ENCODE assay signal across 17 cellular contexts in genomic region chr3:21795152-21795837, GRCh38. TPM values are rescaled to one million over a fixed set of nuclear protein-coding genes. Genes with fewer than 3 reads are reported as not detected.
DNase-seq lines count a peak whose midpoint lies in the region; ATAC-seq and TF ChIP-seq lines count a peak whose summit lies in the region.
"Had no signal": no experiment of that assay in that cellular context is flagged by ENCODE, and none has a peak within 500 bp of the region (broad histone marks: within the 10 kb centered on the region; RNA-seq: fewer than 3 reads in every experiment).

No MANE protein-coding gene starts in this region.

- H3K9me3 Mint-ChIP-seq in neural progenitor cell, result peaks cover 9% of the 10 kb centered on the region
- H3K9me3 Mint-ChIP-seq in activated CD4-positive, alpha-beta T cell treated with anti-CD3 and anti-CD28 coated beads for 36 hours (ENCODE audit: low read depth), result peaks cover 9% of the 10 kb centered on the region

- POLR2A ChIA-PET in activated CD4-positive, alpha-beta T cell treated with anti-CD3 and anti-CD28 coated beads for 36 hours (lab: Charles Lee), result no interaction called here

- no peaks in the 10 kb centered on the region for H3F3A ChIP-seq in neural progenitor cell (ENCODE audit: low read depth)

- TF ChIP-seq CTCF in AG10803 (conservative IDR thresholded peaks at IDR 0.05; ENCODE audit: low read length) (no peak), lower lobe of right lung (IDR thresholded peaks at IDR 0.05) (no peak), neural progenitor cell (IDR thresholded peaks at IDR 0.05) (no peak)

- ATAC-seq in lower lobe of right lung (peak; percentile 59 to 61), HG03097 (IDR thresholded peaks at IDR 0.05; ENCODE audit: low FRiP score, unreplicated experiment) (no peak)
- no peak for ATAC-seq in activated CD4-positive, alpha-beta T cell treated with anti-CD3 and anti-CD28 coated beads for 36 hours
- ATAC-seq: PC-3; stimulated activated naive CD8-positive, alpha-beta T cell treated with anti-CD3 and anti-CD28 coated beads, Interleukin-15, Interleukin-2, amounts not matched to agents 100 U/mL and 50 U/mL, for 24 hours had no signal

- intact Hi-C loops in lower lobe of right lung (cut with DNase I), result no loop called here
- intact Hi-C loops in activated CD4-positive, alpha-beta T cell treated with anti-CD3 and anti-CD28 coated beads for 36 hours (cut with DNase I, micrococcal nuclease), result no loop called here

- no peak overlapping the region for H3K4me3 ChIP-seq in AG10803 (ENCODE audit: low read length)
- no peak overlapping the region for H3K4me3 ChIP-seq in lower lobe of right lung
- H3K4me3 ChIP-seq in neural progenitor cell, result no peak overlapping the region
- H3K4me3 ChIP-seq: uterus had no signal

- DNase-seq in AG10803 (ENCODE audit: low read depth) (peak; percentile 2), NCI-H2227 (lab: John Stamatoyannopoulos, UW; ENCODE audit: unreplicated experiment) (peak; percentile 68), cerebellar nuclear complex (lab: John Stamatoyannopoulos, UW) (peak; percentile 91 to 95), lower lobe of right lung (no peak), neural progenitor cell (ENCODE audit: low spot score) (no peak), HUDEP-2 (lab: John Stamatoyannopoulos, UW; ENCODE audit: unreplicated experiment in 76 of 76) (no peak)
- DNase-seq in activated CD4-positive, alpha-beta T cell treated with anti-CD3 and anti-CD28 coated beads for 36 hours, result no peak
- DNase-seq: COR-L47; cortex of kidney; IMR-90; NCI-H226; PC-3; stimulated activated naive CD8-positive, alpha-beta T cell treated with anti-CD3 and anti-CD28 coated beads, Interleukin-15, Interleukin-2, amounts not matched to agents 100 U/mL and 50 U/mL, for 24 hours; uterus had no signal

- no peaks in the 10 kb centered on the region for H3K4me1 Mint-ChIP-seq in neural progenitor cell
- no peaks in the 10 kb centered on the region for H3K4me1 Mint-ChIP-seq in activated CD4-positive, alpha-beta T cell treated with anti-CD3 and anti-CD28 coated beads for 36 hours

- no peak overlapping the region for H3K27ac Mint-ChIP-seq in neural progenitor cell
- no peak overlapping the region for H3K27ac Mint-ChIP-seq in activated CD4-positive, alpha-beta T cell treated with anti-CD3 and anti-CD28 coated beads for 36 hours
- H3K27ac Mint-ChIP-seq: activated T-helper 1 cell treated with anti-CD3 and anti-CD28 coated beads, Interleukin-12 subunit alpha, Interleukin-12 subunit beta, Interleukin-2, Interleukin-4 antibody, amounts not matched to agents 30 ng/mL and 10 ng/mL and 1 ng/mL, durations not matched to agents 14 hours and 24 hours and 36 hours had no signal

- no peaks in the 10 kb centered on the region for H3K36me3 Mint-ChIP-seq in neural progenitor cell
- H3K36me3 Mint-ChIP-seq in activated CD4-positive, alpha-beta T cell treated with anti-CD3 and anti-CD28 coated beads for 36 hours (ENCODE audit: low read depth), result no peaks in the 10 kb centered on the region

- H3K4me1 ChIP-seq in lower lobe of right lung, result peaks cover 16% of the 10 kb centered on the region
- no peaks in the 10 kb centered on the region for H3K4me1 ChIP-seq in neural progenitor cell
- H3K4me1 ChIP-seq: uterus had no signal

- H3K9ac ChIP-seq in neural progenitor cell, result no peak overlapping the region

- no peaks in the 10 kb centered on the region for H3K27me3 Mint-ChIP-seq in neural progenitor cell (ENCODE audit: insufficient read depth, low read depth)
- H3K27me3 Mint-ChIP-seq in activated CD4-positive, alpha-beta T cell treated with anti-CD3 and anti-CD28 coated beads for 36 hours, result no peaks in the 10 kb centered on the region

- H4K20me1 ChIP-seq in neural progenitor cell (ENCODE audit: low read depth), result no peaks in the 10 kb centered on the region

- H3K27ac ChIP-seq in lower lobe of right lung (no peak overlapping the region), neural progenitor cell (no peak overlapping the region)
- H3K27ac ChIP-seq: uterus, VCaP had no signal

- H3K4me3 Mint-ChIP-seq in neural progenitor cell, result no peak overlapping the region
- no peak overlapping the region for H3K4me3 Mint-ChIP-seq in activated CD4-positive, alpha-beta T cell treated with anti-CD3 and anti-CD28 coated beads for 36 hours
- H3K4me3 Mint-ChIP-seq: activated T-helper 1 cell treated with anti-CD3 and anti-CD28 coated beads, Interleukin-12 subunit alpha, Interleukin-12 subunit beta, Interleukin-2, Interleukin-4 antibody, amounts not matched to agents 30 ng/mL and 10 ng/mL and 1 ng/mL, durations not matched to agents 14 hours and 24 hours and 36 hours had no signal

- no peak overlapping the region for H3K4me2 ChIP-seq in neural progenitor cell

- no peaks in the 10 kb centered on the region for H3K36me3 ChIP-seq in lower lobe of right lung
- no peaks in the 10 kb centered on the region for H3K36me3 ChIP-seq in neural progenitor cell
- H3K36me3 ChIP-seq: uterus had no signal

- CTCF ChIA-PET in activated CD4-positive, alpha-beta T cell treated with anti-CD3 and anti-CD28 coated beads for 36 hours (lab: Charles Lee), result interaction anchor here (1.3 kb wide), 1 partner anchor 60 kb away, joined by 3 read pairs; no protein-coding TSS in a partner anchor

- no peaks in the 10 kb centered on the region for H3K79me2 ChIP-seq in neural progenitor cell (ENCODE audit: low read depth)

- no peaks in the 10 kb centered on the region for H3K27me3 ChIP-seq in lower lobe of right lung (ENCODE audit: low read depth)
- H3K27me3 ChIP-seq in neural progenitor cell, result no peaks in the 10 kb centered on the region
- H3K27me3 ChIP-seq: uterus had no signal

- H3K9me3 ChIP-seq in lower lobe of right lung (peaks cover 8% of the 10 kb centered on the region), neural progenitor cell (ENCODE audit: low read depth) (peaks cover 12% of the 10 kb centered on the region)
- H3K9me3 ChIP-seq: uterus had no signal

- H2AFZ ChIP-seq in neural progenitor cell (replicated peaks), result no peak overlapping the region

RNA-seq across cellular contexts. Expression of gene ZNF385D, which starts 44.3 kb away (rescaled TPM):
- 2.9 TPM for total RNA-seq in lower lobe of right lung
- total RNA-seq in neural progenitor cell (ENCODE audit: low replicate concordance), result 1.9 and 4.4 TPM in 2 replicates
- total RNA-seq in activated CD4-positive, alpha-beta T cell treated with anti-CD3 and anti-CD28 coated beads for 36 hours, result not detected
- total RNA-seq: activated T-helper 1 cell treated with anti-CD3 and anti-CD28 coated beads, Interleukin-12 subunit alpha, Interleukin-12 subunit beta, Interleukin-2, Interleukin-4 antibody, amounts not matched to agents 30 ng/mL and 10 ng/mL and 1 ng/mL, durations not matched to agents 14 hours and 24 hours and 36 hours had no signal

Comparison
In these comparisons a context has a peak if more than half of its experiments do, and no peak if none do; other contexts are left out.
1. DNase-seq: peak in AG10803 (single experiment), NCI-H2227 (single experiment) and cerebellar nuclear complex (2 of 2); none in lower lobe of right lung (single experiment), neural progenitor cell (single experiment), activated CD4-positive, alpha-beta T cell treated with anti-CD3 and anti-CD28 coated beads for 36 hours (single experiment) and HUDEP-2 (0 of 76).
2. ATAC-seq: peak in lower lobe of right lung (2 of 2); none in HG03097 (single experiment) and activated CD4-positive, alpha-beta T cell treated with anti-CD3 and anti-CD28 coated beads for 36 hours (single experiment).